Comparison of ENCODE assay signal across 24 cellular contexts in the genomic region with DNA sequence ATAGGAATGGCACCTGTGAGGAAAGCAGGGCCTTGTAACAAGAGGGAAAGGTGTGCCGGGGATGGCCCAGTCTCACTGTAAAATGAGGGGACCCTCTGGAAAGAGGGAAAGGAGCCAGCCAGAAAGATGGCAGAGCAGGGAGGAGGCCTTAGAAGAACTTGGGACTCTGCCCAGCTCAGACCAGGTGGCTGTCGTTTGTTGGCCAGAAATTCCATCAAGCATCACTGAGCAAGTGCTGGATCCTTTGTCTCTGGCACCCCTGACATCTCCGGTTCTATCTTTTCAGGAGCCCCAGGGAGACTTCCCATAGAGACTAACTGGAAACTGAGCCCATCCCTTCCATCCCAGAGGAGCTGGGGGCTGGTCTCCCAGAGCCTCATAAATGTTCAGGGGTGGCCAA. TPM values are rescaled to one million over a fixed set of nuclear protein-coding genes. Genes with fewer than 3 reads are reported as not detected.
DNase-seq lines count a peak whose midpoint lies in the region; ATAC-seq and TF ChIP-seq lines count a peak whose summit lies in the region.
"Had no signal": no experiment of that assay in that cellular context is flagged by ENCODE, and none has a peak within 500 bp of the region (broad histone marks: within the 10 kb centered on the region; RNA-seq: fewer than 3 reads in every experiment).

No MANE protein-coding gene starts in this region.

- TF ChIP-seq CTCF in left lung (IDR thresholded peaks at IDR 0.05) = no peak

- CTCF ChIA-PET in CD4-positive, alpha-beta memory T cell (lab: Charles Lee; ENCODE audit: partially characterized antibody) = interaction anchor here (1.0 to 49.4 kb wide), 5 partner anchors 8 to 69 kb away, joined by 3 to 1350 read pairs (median 8); partner anchors contain the start of gene EVL
- CTCF ChIA-PET in activated CD4-positive, alpha-beta T cell treated with anti-CD3 and anti-CD28 coated beads for 36 hours (lab: Charles Lee) = interaction anchor here (0.6 to 3.7 kb wide), 12 partner anchors 8 to 140 kb away, joined by 3 to 22 read pairs (median 4); no protein-coding TSS in a partner anchor

- H3K27ac Mint-ChIP-seq in CD4-positive, alpha-beta memory T cell = peak overlapping the region in 3 of 7 donors; percentile 29 to 74 (median 68)
- H3K27ac Mint-ChIP-seq in activated T-helper 1 cell treated with anti-CD3 and anti-CD28 coated beads, Interleukin-12 subunit alpha, Interleukin-12 subunit beta, Interleukin-2, Interleukin-4 antibody, amounts not matched to agents 30 ng/mL and 10 ng/mL and 1 ng/mL, durations not matched to agents 14 hours and 24 hours and 36 hours = peak overlapping the region; percentile 11
- H3K27ac Mint-ChIP-seq in naive thymus-derived CD8-positive, alpha-beta T cell = peak overlapping the region; percentile 16 to 93 (median 82)
- no peak overlapping the region for H3K27ac Mint-ChIP-seq in activated CD4-positive, alpha-beta T cell treated with anti-CD3 and anti-CD28 coated beads for 36 hours
- H3K27ac Mint-ChIP-seq: WTC11 had no signal

- ATAC-seq in naive thymus-derived CD8-positive, alpha-beta T cell = no peak
- ATAC-seq in HG03521 (IDR thresholded peaks at IDR 0.05; ENCODE audit: unreplicated experiment) (no peak), left lung (no peak)
- no peak for ATAC-seq in activated CD4-positive, alpha-beta T cell treated with anti-CD3 and anti-CD28 coated beads for 36 hours
- ATAC-seq: GM12878, sciatic nerve had no signal

- H3K4me3 Mint-ChIP-seq in CD4-positive, alpha-beta memory T cell = no peak overlapping the region
- no peak overlapping the region for H3K4me3 Mint-ChIP-seq in activated T-helper 1 cell treated with anti-CD3 and anti-CD28 coated beads, Interleukin-12 subunit alpha, Interleukin-12 subunit beta, Interleukin-2, Interleukin-4 antibody, amounts not matched to agents 30 ng/mL and 10 ng/mL and 1 ng/mL, durations not matched to agents 14 hours and 24 hours and 36 hours
- no peak overlapping the region for H3K4me3 Mint-ChIP-seq in naive thymus-derived CD8-positive, alpha-beta T cell
- H3K4me3 Mint-ChIP-seq in activated CD4-positive, alpha-beta T cell treated with anti-CD3 and anti-CD28 coated beads for 36 hours = no peak overlapping the region
- H3K4me3 Mint-ChIP-seq: immature natural killer cell, WTC11 had no signal

- H3K4me1 Mint-ChIP-seq in CD4-positive, alpha-beta memory T cell = peaks cover 19 to 45% (median 32%) of the 10 kb centered on the region in 4 donors
- peaks cover 36% of the 10 kb centered on the region for H3K4me1 Mint-ChIP-seq in activated T-helper 1 cell treated with anti-CD3 and anti-CD28 coated beads, Interleukin-12 subunit alpha, Interleukin-12 subunit beta, Interleukin-2, Interleukin-4 antibody, amounts not matched to agents 30 ng/mL and 10 ng/mL and 1 ng/mL, durations not matched to agents 14 hours and 24 hours and 36 hours (ENCODE audit: low read depth)
- peaks cover 34 to 57% (median 54%) of the 10 kb centered on the region in 4 donors for H3K4me1 Mint-ChIP-seq in naive thymus-derived CD8-positive, alpha-beta T cell
- H3K4me1 Mint-ChIP-seq in activated CD4-positive, alpha-beta T cell treated with anti-CD3 and anti-CD28 coated beads for 36 hours = peaks cover 39% of the 10 kb centered on the region
- H3K4me1 Mint-ChIP-seq: WTC11 had no signal

- intact Hi-C loops in CD4-positive, alpha-beta memory T cell (cut with micrococcal nuclease) = no loop called here
- intact Hi-C loops in activated T-helper 1 cell treated with anti-CD3 and anti-CD28 coated beads, Interleukin-12 subunit alpha, Interleukin-12 subunit beta, Interleukin-2, Interleukin-4 antibody, amounts not matched to agents 30 ng/mL and 10 ng/mL and 1 ng/mL, durations not matched to agents 14 hours and 24 hours and 36 hours (cut with micrococcal nuclease) = no loop called here
- intact Hi-C loops in left lung (cut with DNase I) = loop anchor here in 1 of 2 donors (10.0 kb wide), 1 partner anchor 69 kb away; no protein-coding TSS in a partner anchor
- intact Hi-C loops in activated CD4-positive, alpha-beta T cell treated with anti-CD3 and anti-CD28 coated beads for 36 hours (cut with DNase I, micrococcal nuclease) = no loop called here

- H3K27ac ChIP-seq in CD4-positive, alpha-beta memory T cell (ENCODE audit: low read depth, low read length) = peak overlapping the region; percentile 19
- no peak overlapping the region for H3K27ac ChIP-seq in left lung
- H3K27ac ChIP-seq: coronary artery, heart right ventricle had no signal

- no peak overlapping the region for H3K4me3 ChIP-seq in CD4-positive, alpha-beta memory T cell (ENCODE audit: low read length in 2 of 2)
- no peak overlapping the region for H3K4me3 ChIP-seq in left lung
- H3K4me3 ChIP-seq: coronary artery, GM12878, heart right ventricle, lung had no signal

- H3K27me3 Mint-ChIP-seq in CD4-positive, alpha-beta memory T cell = no peaks in the 10 kb centered on the region
- H3K27me3 Mint-ChIP-seq in activated T-helper 1 cell treated with anti-CD3 and anti-CD28 coated beads, Interleukin-12 subunit alpha, Interleukin-12 subunit beta, Interleukin-2, Interleukin-4 antibody, amounts not matched to agents 30 ng/mL and 10 ng/mL and 1 ng/mL, durations not matched to agents 14 hours and 24 hours and 36 hours (ENCODE audit: insufficient read depth) = no peaks in the 10 kb centered on the region
- H3K27me3 Mint-ChIP-seq in naive thymus-derived CD8-positive, alpha-beta T cell = no peaks in the 10 kb centered on the region
- H3K27me3 Mint-ChIP-seq in activated CD4-positive, alpha-beta T cell treated with anti-CD3 and anti-CD28 coated beads for 36 hours = no peaks in the 10 kb centered on the region

- H3K4me1 ChIP-seq in CD4-positive, alpha-beta memory T cell (ENCODE audit: insufficient read depth, low read length) = peaks cover 24% of the 10 kb centered on the region
- no peaks in the 10 kb centered on the region for H3K4me1 ChIP-seq in left lung

- no peaks in the 10 kb centered on the region for H3K9me3 Mint-ChIP-seq in CD4-positive, alpha-beta memory T cell
- no peaks in the 10 kb centered on the region for H3K9me3 Mint-ChIP-seq in activated T-helper 1 cell treated with anti-CD3 and anti-CD28 coated beads, Interleukin-12 subunit alpha, Interleukin-12 subunit beta, Interleukin-2, Interleukin-4 antibody, amounts not matched to agents 30 ng/mL and 10 ng/mL and 1 ng/mL, durations not matched to agents 14 hours and 24 hours and 36 hours
- H3K9me3 Mint-ChIP-seq in naive thymus-derived CD8-positive, alpha-beta T cell = no peaks in the 10 kb centered on the region
- no peaks in the 10 kb centered on the region for H3K9me3 Mint-ChIP-seq in activated CD4-positive, alpha-beta T cell treated with anti-CD3 and anti-CD28 coated beads for 36 hours (ENCODE audit: low read depth)
- H3K9me3 Mint-ChIP-seq: immature natural killer cell, WTC11 had no signal

- POLR2A ChIA-PET in CD4-positive, alpha-beta memory T cell (lab: Charles Lee; ENCODE audit: partially characterized antibody) = interaction anchor here (0.6 to 34.5 kb wide), 6 partner anchors 8 to 50 kb away, joined by 3 to 941 read pairs (median 3); partner anchors contain the start of gene EVL
- POLR2A ChIA-PET in naive thymus-derived CD8-positive, alpha-beta T cell (lab: Charles Lee) = interaction anchor here (1.6 to 59.1 kb wide), 2 partner anchors 10 to 42 kb away, joined by 4 to 2215 read pairs; partner anchors contain the start of gene EVL
- POLR2A ChIA-PET in activated CD4-positive, alpha-beta T cell treated with anti-CD3 and anti-CD28 coated beads for 36 hours (lab: Charles Lee) = interaction anchor here (0.6 kb wide), 1 partner anchor 51 kb away, joined by 3 read pairs; no protein-coding TSS in a partner anchor

- no peak for DNase-seq in CD4-positive, alpha-beta memory T cell
- DNase-seq in DMS79 (lab: John Stamatoyannopoulos, UW) = peak; percentile 26
- DNase-seq in activated T-helper 1 cell treated with anti-CD3 and anti-CD28 coated beads, Interleukin-12 subunit alpha, Interleukin-12 subunit beta, Interleukin-2, Interleukin-4 antibody, amounts not matched to agents 30 ng/mL and 10 ng/mL and 1 ng/mL, durations not matched to agents 14 hours and 24 hours and 36 hours (ENCODE audit: low spot score) = no peak
- no peak for DNase-seq in naive thymus-derived CD8-positive, alpha-beta T cell
- DNase-seq in inferior parietal cortex (ENCODE audit: extremely low spot score) = no peak
- DNase-seq in left lung = no peak
- DNase-seq in activated CD4-positive, alpha-beta T cell treated with anti-CD3 and anti-CD28 coated beads for 36 hours = no peak
- DNase-seq: activated effector memory CD4-positive, alpha-beta T cell treated with Interleukin-2 at 50 U/mL for 16 hours; GF-D8; heart right ventricle; immature natural killer cell; NCI-H1092 treated with DMSO at 0.1 percent for 48 hours; NCI-H2107; NCI-H748 treated with DMSO at 0.1 percent for 48 hours; SHP77; stimulated activated naive CD4-positive, alpha-beta T cell treated with Interleukin-2 at 50 U/mL for 16 hours had no signal

- peaks cover 96% of the 10 kb centered on the region for H3K36me3 ChIP-seq in CD4-positive, alpha-beta memory T cell (ENCODE audit: insufficient read depth, low read length)
- H3K36me3 ChIP-seq in left lung = peaks cover 0 to 14% of the 10 kb centered on the region in 2 donors

- peaks cover 44 to 86% of the 10 kb centered on the region in 2 donors for H3K36me3 Mint-ChIP-seq in CD4-positive, alpha-beta memory T cell
- H3K36me3 Mint-ChIP-seq in activated T-helper 1 cell treated with anti-CD3 and anti-CD28 coated beads, Interleukin-12 subunit alpha, Interleukin-12 subunit beta, Interleukin-2, Interleukin-4 antibody, amounts not matched to agents 30 ng/mL and 10 ng/mL and 1 ng/mL, durations not matched to agents 14 hours and 24 hours and 36 hours (ENCODE audit: low read depth) = peaks cover 44% of the 10 kb centered on the region
- H3K36me3 Mint-ChIP-seq in naive thymus-derived CD8-positive, alpha-beta T cell = peaks cover 0 to 89% (median 4%) of the 10 kb centered on the region in 3 donors
- peaks cover 27% of the 10 kb centered on the region for H3K36me3 Mint-ChIP-seq in activated CD4-positive, alpha-beta T cell treated with anti-CD3 and anti-CD28 coated beads for 36 hours (ENCODE audit: low read depth)
- H3K36me3 Mint-ChIP-seq: WTC11 had no signal

- H3K9me3 ChIP-seq in CD4-positive, alpha-beta memory T cell (ENCODE audit: control insufficient read depth in 1 of 2, low read length in 2 of 2) = no peaks in the 10 kb centered on the region
- H3K9me3 ChIP-seq in left lung = no peaks in the 10 kb centered on the region
- H3K9me3 ChIP-seq: heart right ventricle had no signal

- H3K27me3 ChIP-seq in CD4-positive, alpha-beta memory T cell (ENCODE audit: insufficient read depth, low read length) = no peaks in the 10 kb centered on the region
- no peaks in the 10 kb centered on the region for H3K27me3 ChIP-seq in left lung
- H3K27me3 ChIP-seq: heart right ventricle had no signal

RNA-seq across cellular contexts. Expression of gene DEGS2, which starts 43.3 kb away (rescaled TPM):
- total RNA-seq in CD4-positive, alpha-beta memory T cell = under 1 TPM in 1 of 2 experiments, not detected in 1; 0.14 TPM
- under 1 TPM in 1 of 2 donors, not detected in 1; 0.81 TPM for polyA plus RNA-seq in CD4-positive, alpha-beta memory T cell
- total RNA-seq in activated T-helper 1 cell treated with anti-CD3 and anti-CD28 coated beads, Interleukin-12 subunit alpha, Interleukin-12 subunit beta, Interleukin-2, Interleukin-4 antibody, amounts not matched to agents 30 ng/mL and 10 ng/mL and 1 ng/mL, durations not matched to agents 14 hours and 24 hours and 36 hours = 0.31 and 1.1 TPM in 2 replicates
- under 1 TPM in 1 of 2 experiments, not detected in 1; 0.49 TPM for total RNA-seq in naive thymus-derived CD8-positive, alpha-beta T cell
- polyA plus RNA-seq in naive thymus-derived CD8-positive, alpha-beta T cell = 1 to 10 TPM in 2 of 3 donors, under 1 TPM in 1; 0.39 to 1.1 (median 1.0) TPM
- 1 to 10 TPM; 2.0 to 7.6 TPM for total RNA-seq in left lung
- total RNA-seq in activated CD4-positive, alpha-beta T cell treated with anti-CD3 and anti-CD28 coated beads for 36 hours = 1 to 10 TPM; 2.6 to 2.8 TPM
- total RNA-seq: astrocyte, LHCN-M2 had no signal

RNA-seq across cellular contexts. Expression of gene EVL, which starts 50.9 kb away (rescaled TPM):
- 1,000 to 10,000 TPM; 1,287 to 1,352 TPM for total RNA-seq in CD4-positive, alpha-beta memory T cell
- 100 to 1,000 TPM in 1 of 2 donors, 10 to 100 TPM in 1; 81.8 to 147 TPM for polyA plus RNA-seq in CD4-positive, alpha-beta memory T cell
- total RNA-seq in activated T-helper 1 cell treated with anti-CD3 and anti-CD28 coated beads, Interleukin-12 subunit alpha, Interleukin-12 subunit beta, Interleukin-2, Interleukin-4 antibody, amounts not matched to agents 30 ng/mL and 10 ng/mL and 1 ng/mL, durations not matched to agents 14 hours and 24 hours and 36 hours = 290 and 309 TPM in 2 replicates
- total RNA-seq in naive thymus-derived CD8-positive, alpha-beta T cell = 1,000 to 10,000 TPM; 1,491 to 1,493 TPM
- 100 to 1,000 TPM; 111 to 153 (median 148) TPM for polyA plus RNA-seq in naive thymus-derived CD8-positive, alpha-beta T cell
- 10 to 100 TPM; 60.2 to 84.5 TPM for total RNA-seq in left lung
- 100 to 1,000 TPM; 249 to 378 TPM for total RNA-seq in activated CD4-positive, alpha-beta T cell treated with anti-CD3 and anti-CD28 coated beads for 36 hours
